Comparison of ENCODE assay signal across 29 cellular contexts in genomic region chr3:39112535-39112934, GRCh38.
"Had no signal": no experiment of that assay in that cellular context is flagged by ENCODE, and none has a peak within 500 bp of the region (broad histone marks: within the 10 kb centered on the region; RNA-seq: fewer than 3 reads in every experiment).

No MANE protein-coding gene starts in this region.

- H3K9me3 Mint-ChIP-seq: natural killer cell; nephron; neural progenitor cell; stimulated activated memory B cell treated with anti-CD40 and anti-IgM and Interleukin-4, amounts not matched to agents 10 μg/mL and 1 μg/mL and 100 μg/mL, for 72 hours; stimulated activated naive CD8-positive, alpha-beta T cell treated with anti-CD3 and anti-CD28 coated beads, Interleukin-15, Interleukin-2, amounts not matched to agents 100 ng/mL and 50 ng/mL, for 24 hours had no signal

- H3K4me1 ChIP-seq: neural progenitor cell, parathyroid adenoma had no signal

- H3K27ac Mint-ChIP-seq: natural killer cell; nephron; stimulated activated naive CD8-positive, alpha-beta T cell treated with anti-CD3 and anti-CD28 coated beads, Interleukin-15, Interleukin-2, amounts not matched to agents 100 ng/mL and 50 ng/mL, for 24 hours had no signal

- H3K27me3 Mint-ChIP-seq: progenitor cell of endocrine pancreas; stimulated activated memory B cell treated with anti-CD40 and anti-IgM and Interleukin-4, amounts not matched to agents 10 μg/mL and 1 μg/mL and 100 μg/mL, for 72 hours; stimulated activated naive CD8-positive, alpha-beta T cell treated with anti-CD3 and anti-CD28 coated beads, Interleukin-15, Interleukin-2, amounts not matched to agents 100 ng/mL and 50 ng/mL, for 24 hours had no signal

- DNase-seq: occipital lobe; ovary; psoas muscle; right cardiac atrium; spleen; stimulated activated CD4-positive, alpha-beta T cell treated with anti-CD3 and anti-CD28 coated beads, Interleukin-12 subunit alpha, Interleukin-12 subunit beta, amount 100 ng/mL, for 4 hours; stimulated activated CD4-positive, alpha-beta T cell treated with anti-CD3 and anti-CD28 coated beads, Interleukin-1b, Interleukin-23, amount 100 ng/mL, for 48 hours; stimulated activated CD4-positive, alpha-beta T cell treated with anti-CD3 and anti-CD28 coated beads, Interleukin-4, amount 100 ng/mL, for 1 hour; stimulated activated CD4-positive, alpha-beta T cell treated with anti-CD3 and anti-CD28 coated beads, Interleukin-4, amount 100 ng/mL, for 4 hours; stimulated activated CD8-positive, alpha-beta memory T cell treated with anti-CD3 and anti-CD28 coated beads, Interleukin-4, amount 100 ng/mL, for 48 hours; stimulated activated naive CD4-positive, alpha-beta T cell treated with Interleukin-2 at 50 U/mL for 16 hours; stomach; thyroid gland; trophoblast cell; upper lobe of left lung had no signal

- H3K36me3 ChIP-seq: neural progenitor cell, ovary, right lobe of liver, thoracic aorta, thyroid gland had no signal

- H3K4me3 ChIP-seq: neural progenitor cell, ovary, psoas muscle, right lobe of liver, skin epidermis, smooth muscle cell, spleen, stomach, thoracic aorta, thyroid gland, tibial nerve, upper lobe of left lung, vagina had no signal

- H3K9ac ChIP-seq: neural progenitor cell, parathyroid adenoma had no signal

- H3K79me2 ChIP-seq: parathyroid adenoma had no signal

- H3K4me3 Mint-ChIP-seq: natural killer cell; nephron; neural progenitor cell; stimulated activated memory B cell treated with anti-CD40 and anti-IgM and Interleukin-4, amounts not matched to agents 10 μg/mL and 1 μg/mL and 100 μg/mL, for 72 hours; stimulated activated naive CD8-positive, alpha-beta T cell treated with anti-CD3 and anti-CD28 coated beads, Interleukin-15, Interleukin-2, amounts not matched to agents 100 ng/mL and 50 ng/mL, for 24 hours had no signal

- FAIRE-seq: urothelium cell line had no signal

- H3K27me3 ChIP-seq: ovary, right lobe of liver, spleen, stomach, thyroid gland, tibial nerve, upper lobe of left lung, vagina had no signal

- H3K36me3 Mint-ChIP-seq: natural killer cell, neural progenitor cell had no signal

- H2AFZ ChIP-seq: neural progenitor cell, parathyroid adenoma had no signal

- H3K9me3 ChIP-seq: ovary, psoas muscle, right lobe of liver, spleen, stomach, thoracic aorta, thyroid gland, tibial nerve, upper lobe of left lung, vagina had no signal

- H3K4me2 ChIP-seq: neural progenitor cell, smooth muscle cell had no signal

- ATAC-seq: natural killer cell; psoas muscle; right cardiac atrium; right lobe of liver; stimulated activated memory B cell treated with anti-CD40 and anti-IgM and Interleukin-4, amounts not matched to agents 10 μg/mL and 1 μg/mL and 100 μg/mL, for 72 hours had no signal

- H3K27ac ChIP-seq: neural progenitor cell, ovary, parathyroid adenoma, psoas muscle, right lobe of liver, skin epidermis, spleen, stomach, thoracic aorta, thyroid gland, tibial nerve, upper lobe of left lung, vagina had no signal
